In genomic region chr11:5933116-5933515, GRCh38 we compare ENCODE assay signal across 10 cellular contexts. TPM values are rescaled to one million over a fixed set of nuclear protein-coding genes. Genes with fewer than 3 reads are reported as not detected.
"Had no signal": no experiment of that assay in that cellular context is flagged by ENCODE, and none has a peak within 500 bp of the region (broad histone marks: within the 10 kb centered on the region; RNA-seq: fewer than 3 reads in every experiment).

No MANE protein-coding gene starts in this region.

- H2AFZ ChIP-seq: GM23248, GM23338 had no signal

- H3K9me3 ChIP-seq: HAP-1 had no signal

- H3K4me2 ChIP-seq: GM23338 had no signal

- H3K27ac ChIP-seq: GM23248 had no signal

- ATAC-seq: GM23338, HCT116 had no signal

- H3K4me1 Mint-ChIP-seq: GM23338, H9 had no signal

- H3K36me3 ChIP-seq: HAP-1 had no signal

- H3K4me1 ChIP-seq: HAP-1 had no signal

- H3K27ac Mint-ChIP-seq: GM23338, H9, HFFc6 had no signal

- H3K4me3 Mint-ChIP-seq: GM23338, H9, HFFc6 had no signal

- DNase-seq: GM23248, H7, H9, HCEC 1CT, HFFc6 had no signal

- H3K4me3 ChIP-seq: GM23248, GM23338, HAP-1 had no signal

- H3K9ac ChIP-seq: GM23248 had no signal

RNA-seq across cellular contexts. Expression of gene OR56A3, which starts 8.9 kb away (rescaled TPM):
- total RNA-seq: GM23248, GM23338, H1, H4, H7, H9, HFFc6 had no signal

RNA-seq across cellular contexts. Expression of gene OR56A5, which starts 35.2 kb away (rescaled TPM):
- total RNA-seq: GM23248, GM23338, H1, H4, H7, H9, HFFc6 had no signal

RNA-seq across cellular contexts. Expression of gene OR52E5, which starts 40.1 kb away (rescaled TPM):
- total RNA-seq: GM23248, GM23338, H1, H4, H7, H9, HFFc6 had no signal

RNA-seq across cellular contexts. Expression of gene OR52E4, which starts 52.7 kb away (rescaled TPM):
- total RNA-seq: GM23248, GM23338, H1, H4, H7, H9, HFFc6 had no signal

RNA-seq across cellular contexts. Expression of gene OR52L1, which starts 53.7 kb away (rescaled TPM):
- total RNA-seq: GM23248, H1, H4, H7, H9, HFFc6 had no signal
